11 cellular contexts compared by ENCODE assay signal in the genomic region with DNA sequence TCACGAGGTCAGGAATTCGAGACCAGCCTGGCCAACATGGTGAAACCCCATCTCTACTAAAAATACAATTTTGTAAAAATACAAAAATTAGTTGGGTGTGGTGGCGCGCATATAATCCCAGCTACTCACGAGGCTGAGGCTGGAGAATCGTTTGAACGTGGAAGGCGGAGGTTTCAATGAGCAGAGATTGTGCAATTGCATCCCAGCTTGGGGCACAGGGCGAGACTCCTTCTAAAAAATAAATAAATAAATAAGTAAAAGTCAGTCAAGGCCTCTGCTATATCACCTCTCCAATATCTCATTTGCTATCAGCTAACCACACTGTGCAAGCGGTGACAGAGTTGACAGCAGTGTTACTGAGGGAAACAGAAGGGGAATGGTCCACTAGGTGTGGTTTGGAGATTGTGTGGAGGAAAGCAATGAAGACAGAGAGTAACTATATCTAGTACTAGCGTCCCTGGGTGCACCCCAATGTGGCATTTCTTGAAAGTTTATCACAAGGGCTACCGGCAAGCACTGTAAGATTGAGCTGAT.
"Had no signal": no experiment of that assay in that cellular context is flagged by ENCODE, and none has a peak within 500 bp of the region (broad histone marks: within the 10 kb centered on the region; RNA-seq: fewer than 3 reads in every experiment).

No MANE protein-coding gene starts in this region.

- H3K9ac ChIP-seq: GM23248 had no signal

- FAIRE-seq: H1, H54 had no signal

- DNase-seq: GM23248, GOT3, H7, H9, HCEC 1CT, HFFc6 had no signal

- H3K36me3 ChIP-seq: HAP-1 had no signal

- H3K27ac ChIP-seq: GM23248 had no signal

- H3K4me2 ChIP-seq: GM23338 had no signal

- H2AFZ ChIP-seq: GM23248, GM23338 had no signal

- H3K4me3 ChIP-seq: GM23248, GM23338, HAP-1 had no signal

- ATAC-seq: GM23338, HCT116 had no signal

- H3K4me1 ChIP-seq: HAP-1 had no signal
